1 cellular context compared by ENCODE assay signal in genomic region chr1:166039805-166040204, GRCh38.
TF ChIP-seq lines count a peak whose summit lies in the region.

No MANE protein-coding gene starts in this region.

TF ChIP-seq in GM23338, 12 proteins besides CTCF, POLR2A, EP300 and RAD21:
- TF ChIP-seq CREB1 (CRISPR knock-in tag; IDR thresholded peaks at IDR 0.05; ENCODE audit: low read depth) = no peak
- no peak for TF ChIP-seq STAT1 (IDR thresholded peaks at IDR 0.05; ENCODE audit: unreplicated experiment)
